11 cellular contexts compared by ENCODE assay signal in the genomic region with DNA sequence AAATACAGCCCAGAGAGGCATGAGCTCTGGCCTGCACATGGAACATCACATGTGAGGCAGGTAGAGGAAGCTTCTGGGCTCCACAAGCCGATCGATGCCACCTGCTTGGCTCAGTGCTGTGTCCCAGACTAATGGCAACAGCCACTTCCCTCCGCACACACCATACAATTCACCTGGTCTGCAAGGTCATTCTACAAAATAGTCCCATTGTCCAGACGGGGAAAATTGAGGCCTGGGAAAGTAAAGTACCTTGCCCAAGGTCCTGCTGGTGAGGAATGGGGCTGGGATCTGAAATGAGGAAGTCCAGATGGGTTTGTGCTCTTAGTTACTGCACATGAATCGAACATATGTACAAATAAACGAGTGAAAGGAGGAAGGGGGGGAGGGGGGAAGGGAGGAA.
A peak's percentile ranks its signal among the peaks of the same experiment; 100 is the strongest.
DNase-seq lines count a peak whose midpoint lies in the region; ATAC-seq and TF ChIP-seq lines count a peak whose summit lies in the region.
"Had no signal": no experiment of that assay in that cellular context is flagged by ENCODE, and none has a peak within 500 bp of the region (broad histone marks: within the 10 kb centered on the region; RNA-seq: fewer than 3 reads in every experiment).

No MANE protein-coding gene starts in this region.

- no peaks in the 10 kb centered on the region for H3K36me3 Mint-ChIP-seq in CD14-positive monocyte

- no peak for ATAC-seq in RWPE2 (ENCODE audit: low read depth)

- intact Hi-C loops in CD14-positive monocyte (cut with micrococcal nuclease) = loop anchor here in 1 of 2 donors (5.0 kb wide), 1 partner anchor 84 kb away; no protein-coding TSS in a partner anchor
- intact Hi-C loops in adrenal gland (cut with DNase I) = no loop called here

- no peaks in the 10 kb centered on the region for H4K20me1 ChIP-seq in hepatocyte (ENCODE audit: insufficient read depth, poor library complexity, severe bottlenecking)

- TF ChIP-seq CTCF in CD14-positive monocyte (IDR thresholded peaks at IDR 0.05) (no peak), RWPE2 (IDR thresholded peaks at IDR 0.05; ENCODE audit: poor library complexity, severe bottlenecking) (no peak), hepatocyte (IDR thresholded peaks at IDR 0.05; ENCODE audit: poor library complexity) (no peak), adrenal gland (IDR thresholded peaks at IDR 0.05) (no peak)

- peaks cover 31% of the 10 kb centered on the region for H3K4me1 ChIP-seq in HUES48 (ENCODE audit: control insufficient read depth, insufficient read depth, low read length)
- H3K4me1 ChIP-seq in RWPE2 (ENCODE audit: insufficient read depth, poor library complexity, severe bottlenecking) = peaks cover 31% of the 10 kb centered on the region
- peaks cover 19% of the 10 kb centered on the region for H3K4me1 ChIP-seq in hepatocyte (ENCODE audit: insufficient read depth)
- H3K4me1 ChIP-seq in adrenal gland (replicated peaks in 1 of 2) = peaks cover 21 to 29% of the 10 kb centered on the region in 2 donors

- DNase-seq in CD14-positive monocyte (ENCODE audit: low spot score) = no peak
- DNase-seq in RWPE2 (ENCODE audit: low spot score) = no peak
- DNase-seq in hepatocyte (ENCODE audit: low spot score) = no peak
- no peak for DNase-seq in NCI-H1436 treated with DMSO at 0.1 percent for 48 hours (lab: John Stamatoyannopoulos, UW)
- no peak for DNase-seq in stimulated activated naive CD4-positive, alpha-beta T cell treated with Interleukin-2 at 50 U/mL for 16 hours (lab: John Stamatoyannopoulos, UW)
- no peak for DNase-seq in adrenal gland
- DNase-seq in LoVo (ENCODE audit: low spot score) = no peak
- DNase-seq: activated T-cell treated with anti-CD3 and anti-CD28 coated beads, Interleukin-2, amount 50 U/mL, for 1 hour; stimulated activated CD4-positive, alpha-beta T cell treated with anti-CD3 and anti-CD28 coated beads, Interleukin-4, amount 100 ng/mL, for 4 hours; stimulated activated naive CD4-positive, alpha-beta T cell had no signal

- H3K27ac Mint-ChIP-seq in CD14-positive monocyte = peak overlapping the region in 5 of 7 donors; percentile 35 to 68 (median 59)

- no peak overlapping the region for H3K4me2 ChIP-seq in hepatocyte

- H3K27me3 Mint-ChIP-seq in CD14-positive monocyte (ENCODE audit: low read depth in 3 of 3) = peaks cover 1 to 5% (median 2%) of the 10 kb centered on the region in 3 donors

- peak overlapping the region in 1 of 2 donors; percentile 48 for H3K4me3 Mint-ChIP-seq in CD14-positive monocyte

- H3K4me1 Mint-ChIP-seq in CD14-positive monocyte = peaks cover 42% of the 10 kb centered on the region

- H3K79me2 ChIP-seq in hepatocyte = no peaks in the 10 kb centered on the region

- no peak overlapping the region for H2AFZ ChIP-seq in hepatocyte

- 74% methylated on average over 6 of the region's 6 CpGs for WGBS in hepatocyte (ENCODE audit: low lambda C conversion rate, missing lambda C conversion rate)
- WGBS in adrenal gland, 4 donors = 69 to 84% (median 73%) methylated on average over 5 to 6 of the region's 6 CpGs

- H3K27ac ChIP-seq in HUES48 (ENCODE audit: low read depth, low read length) = peak overlapping the region; percentile 2
- peak overlapping the region; percentile 93 for H3K27ac ChIP-seq in RWPE2 (ENCODE audit: poor library complexity, severe bottlenecking)
- peak overlapping the region; percentile 92 for H3K27ac ChIP-seq in hepatocyte
- H3K27ac ChIP-seq in adrenal gland = peak overlapping the region in 1 of 5 donors; percentile 52

- H3K4me3 ChIP-seq in HUES48 (ENCODE audit: low read depth, low read length) (no peak overlapping the region), RWPE2 (ENCODE audit: severe bottlenecking) (no peak overlapping the region), hepatocyte (no peak overlapping the region), adrenal gland (no peak overlapping the region)

- no peaks in the 10 kb centered on the region for H3K9me2 ChIP-seq in hepatocyte (replicated peaks; ENCODE audit: insufficient read depth)

- H3K36me3 ChIP-seq in HUES48 (ENCODE audit: control insufficient read depth, insufficient read depth, low read length) (no peaks in the 10 kb centered on the region), RWPE2 (ENCODE audit: low read depth) (no peaks in the 10 kb centered on the region), hepatocyte (replicated peaks; ENCODE audit: insufficient read depth, low read depth) (no peaks in the 10 kb centered on the region), adrenal gland (replicated peaks in 1 of 2) (no peaks in the 10 kb centered on the region)

- H3K9me3 ChIP-seq in HUES48 (ENCODE audit: control insufficient read depth, insufficient read depth, low read length) (no peaks in the 10 kb centered on the region), RWPE2 (ENCODE audit: severe bottlenecking) (no peaks in the 10 kb centered on the region), hepatocyte (ENCODE audit: low read depth) (no peaks in the 10 kb centered on the region), adrenal gland (replicated peaks in 1 of 3) (no peaks in the 10 kb centered on the region)

- H3K27me3 ChIP-seq in HUES48 (ENCODE audit: control insufficient read depth, insufficient read depth, low read length) (no peaks in the 10 kb centered on the region), RWPE2 (ENCODE audit: insufficient read depth, poor library complexity, severe bottlenecking) (no peaks in the 10 kb centered on the region), hepatocyte (no peaks in the 10 kb centered on the region), adrenal gland (no peaks in the 10 kb centered on the region)

- no peak overlapping the region for H3K9ac ChIP-seq in HUES48 (ENCODE audit: low read depth, low read length)

- no peaks in the 10 kb centered on the region for H3K9me3 Mint-ChIP-seq in CD14-positive monocyte

- TF ChIP-seq POLR2A in adrenal gland (IDR thresholded peaks at IDR 0.05) = no peak
